ENCODE assay signal across 10 cellular contexts in the genomic region with DNA sequence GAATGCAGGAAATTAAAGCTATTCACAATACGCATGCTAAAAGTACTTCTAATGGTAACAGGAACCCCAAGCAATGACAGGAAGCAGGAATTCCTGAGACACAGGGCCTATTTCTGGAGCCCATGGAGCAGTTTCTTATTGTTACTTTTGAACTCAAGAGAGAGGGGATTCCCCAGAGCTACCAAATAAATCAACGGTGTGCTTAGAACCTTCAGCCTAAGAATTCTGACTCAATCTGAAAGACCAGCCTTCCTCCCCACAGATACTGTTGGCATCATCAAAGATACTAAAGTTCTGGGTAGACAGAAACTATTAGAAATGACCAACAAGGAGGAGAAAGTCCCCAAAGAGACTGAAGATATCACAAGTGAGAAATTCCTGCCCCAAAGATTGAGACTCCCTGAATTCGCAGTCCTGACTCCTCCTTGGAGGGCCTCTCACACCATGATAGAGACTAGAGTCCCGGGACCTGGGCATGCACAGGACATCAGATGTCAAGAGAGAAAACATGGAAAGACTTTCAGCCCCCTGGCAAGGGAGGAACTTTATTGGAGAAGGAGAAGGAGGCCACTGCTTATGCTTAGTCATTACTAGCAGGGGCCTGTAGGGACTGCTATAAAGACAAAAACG. TPM values are rescaled to one million over a fixed set of nuclear protein-coding genes. Genes with fewer than 3 reads are reported as not detected.
DNase-seq lines count a peak whose midpoint lies in the region; ATAC-seq, FAIRE-seq and TF ChIP-seq lines count a peak whose summit lies in the region.
"Had no signal": no experiment of that assay in that cellular context is flagged by ENCODE, and none has a peak within 500 bp of the region (broad histone marks: within the 10 kb centered on the region; RNA-seq: fewer than 3 reads in every experiment).

No MANE protein-coding gene starts in this region.

- H3K36me3 Mint-ChIP-seq in chondrocyte (ENCODE audit: low read depth), result peaks cover 22% of the 10 kb centered on the region

- H3K9me3 ChIP-seq in psoas muscle, result no peaks in the 10 kb centered on the region

- H3K27ac Mint-ChIP-seq in chondrocyte (ENCODE audit: unreplicated experiment), result peak overlapping the region; percentile 32

- TF ChIP-seq CTCF in chondrocyte (IDR thresholded peaks at IDR 0.05) (no peak), psoas muscle (IDR thresholded peaks at IDR 0.05) (no peak)

- H3K27ac ChIP-seq in caudate nucleus (ENCODE audit: low read depth, low read length) (no peak overlapping the region), psoas muscle (no peak overlapping the region)

- ATAC-seq in GM19395 (IDR thresholded peaks at IDR 0.05; ENCODE audit: unreplicated experiment), result peak; percentile 82
- peak; percentile 72 for ATAC-seq in HG03045 (IDR thresholded peaks at IDR 0.05; ENCODE audit: unreplicated experiment)
- ATAC-seq in psoas muscle, result no peak
- ATAC-seq in HG02970 (IDR thresholded peaks at IDR 0.05; ENCODE audit: low FRiP score, unreplicated experiment), result no peak

- H3K4me3 ChIP-seq in psoas muscle, result no peak overlapping the region

- DNase-seq in GM18507 (ENCODE audit: extremely low spot score, insufficient read length, low read depth), result no peak
- no peak for DNase-seq in chondrocyte (ENCODE audit: low spot score)
- DNase-seq in inferior parietal cortex (ENCODE audit: extremely low spot score), result no peak
- no peak for DNase-seq in caudate nucleus (lab: John Stamatoyannopoulos, UW)
- no peak for DNase-seq in psoas muscle
- DNase-seq: GF-D8; stimulated activated CD4-positive, alpha-beta T cell treated with anti-CD3 and anti-CD28 coated beads, Interleukin-4, amount 100 ng/mL, for 1 hour had no signal

- peaks cover 0 to 7% of the 10 kb centered on the region in 2 donors for H3K36me3 ChIP-seq in psoas muscle (ENCODE audit: insufficient read depth in 1 of 2, low read depth in 1 of 2)

- peak; percentile 80 for FAIRE-seq in GM18507 (lab: Jason Lieb, UNC)

- intact Hi-C loops in psoas muscle (cut with DNase I), result no loop called here

- 65 to 72% (median 66%) methylated on average over 5 of the region's 5 CpGs for WGBS in psoas muscle, 3 donors

- peaks cover 70% of the 10 kb centered on the region for H3K4me1 Mint-ChIP-seq in chondrocyte (ENCODE audit: low read depth)

- H3K27me3 ChIP-seq in psoas muscle (ENCODE audit: insufficient read depth in 3 of 3, low read length in 2 of 3), result no peaks in the 10 kb centered on the region

- H3K9me3 Mint-ChIP-seq in chondrocyte (ENCODE audit: low read depth), result peaks cover 2% of the 10 kb centered on the region

- H3K27me3 Mint-ChIP-seq in chondrocyte (ENCODE audit: low read depth), result no peaks in the 10 kb centered on the region

- H3K4me1 ChIP-seq in psoas muscle, result no peaks in the 10 kb centered on the region

- H3K4me3 Mint-ChIP-seq in chondrocyte (ENCODE audit: unreplicated experiment), result no peak overlapping the region

RNA-seq across cellular contexts. Expression of a gene that starts 32.7 kb away (rescaled TPM):
- 161 to 180 TPM (median 169 TPM) in 3 replicates for total RNA-seq in chondrocyte
- 100 to 1,000 TPM; 153 to 174 (median 166) TPM for total RNA-seq in psoas muscle
- polyA plus RNA-seq in psoas muscle, result 100 to 1,000 TPM; 110 to 151 (median 135) TPM

RNA-seq across cellular contexts. Expression of a gene that starts 46.8 kb away (rescaled TPM):
- total RNA-seq in chondrocyte (49.4 to 67.8 TPM (median 51.6 TPM) in 3 replicates), psoas muscle (10 to 100 TPM in 2 of 4 donors, 1 to 10 TPM in 2; 4.1 to 12.9 (median 8.8) TPM)
- polyA plus RNA-seq in psoas muscle, result 1 to 10 TPM; 2.2 to 3.8 (median 3.5) TPM

Comparison
In these comparisons a context has a peak if more than half of its experiments do, and no peak if none do; other contexts are left out.
1. ATAC-seq: peak in GM19395 (single experiment) and HG03045 (single experiment); none in psoas muscle (0 of 4) and HG02970 (single experiment).